6 cellular contexts compared by ENCODE assay signal in the genomic region with DNA sequence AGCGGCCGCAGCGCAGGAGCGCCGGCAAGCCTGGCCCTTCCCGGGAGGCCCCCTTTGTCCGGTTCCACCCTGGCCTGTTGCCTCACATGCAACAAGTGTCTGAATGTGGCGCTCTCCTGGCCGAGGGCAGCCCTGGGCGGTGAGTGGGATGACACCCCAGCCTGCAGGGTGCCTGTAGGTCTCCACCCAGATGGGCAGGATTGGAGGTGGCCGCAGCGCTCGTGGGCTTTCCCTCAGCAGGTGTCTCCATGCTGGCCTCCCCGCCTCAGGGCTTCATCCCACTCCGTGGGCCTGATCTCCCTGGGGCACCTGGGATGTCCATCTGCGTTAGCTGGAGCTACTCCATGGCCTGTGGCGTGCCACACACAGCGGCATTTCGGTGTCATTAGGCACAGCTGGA. TPM values are rescaled to one million over a fixed set of nuclear protein-coding genes. Genes with fewer than 3 reads are reported as not detected.
DNase-seq lines count a peak whose midpoint lies in the region; ATAC-seq, FAIRE-seq and TF ChIP-seq lines count a peak whose summit lies in the region.

No MANE protein-coding gene starts in this region.

- CTCF ChIA-PET in HCT116 (lab: Charles Lee) = no interaction called here

- peak overlapping the region; percentile 48 for H2BK5ac ChIP-seq in neuronal stem cell (ENCODE audit: low read length)

- H3K27ac ChIP-seq in HCT116 (ENCODE audit: low read depth, low read length) = peak overlapping the region; percentile 100
- H3K27ac ChIP-seq in neuronal stem cell (replicated peaks; ENCODE audit: low read length) = no peak overlapping the region

- H2BK15ac ChIP-seq in neuronal stem cell (ENCODE audit: low read length) = no peak overlapping the region

- H4K91ac ChIP-seq in neuronal stem cell (ENCODE audit: low read depth, low read length, poor library complexity) = no peak overlapping the region

- H2AK5ac ChIP-seq in neuronal stem cell (ENCODE audit: low read depth, low read length) = peak overlapping the region; percentile 46

- no peak for TF ChIP-seq POLR2A in HCT116 (IDR thresholded peaks at IDR 0.05; ENCODE audit: borderline replicate concordance, extremely low read depth, insufficient read depth, insufficient read length)

- intact Hi-C loops in HCT116 (cut with micrococcal nuclease) = loop anchor here (10.0 kb wide), 1 partner anchor 272 kb away; a partner anchor contains a TSS

- H3K9me3 ChIP-seq in HCT116 (ENCODE audit: control insufficient read depth in 1 of 2, insufficient read depth in 1 of 2, low read depth in 1 of 2, low read length in 2 of 2) (no peaks in the 10 kb centered on the region), neuronal stem cell (replicated peaks in 1 of 2; ENCODE audit: control insufficient read depth in 2 of 2, insufficient read depth in 1 of 2, low read depth in 1 of 2, low read length in 2 of 2) (no peaks in the 10 kb centered on the region)

- H3K36me3 ChIP-seq in HCT116 (ENCODE audit: control insufficient read depth in 1 of 2, insufficient read depth in 2 of 2, low read length in 2 of 2) (peaks cover 0 to 3% of the 10 kb centered on the region in 2 experiments; a peak in 1 of 4 replicates), bronchial epithelial cell (ENCODE audit: control insufficient read depth, insufficient read depth, low read length) (peaks cover 3% of the 10 kb centered on the region), neuronal stem cell (replicated peaks in 1 of 2; ENCODE audit: control insufficient read depth in 2 of 2, insufficient read depth in 2 of 2, low read length in 2 of 2) (peaks cover 12 to 24% of the 10 kb centered on the region in 2 donors)

- 0 out of 2 replicates have a peak, but pooled peaks cover 3% of the 10 kb centered on the region for H4K20me1 ChIP-seq in HCT116 (ENCODE audit: insufficient read depth)

- H2AFZ ChIP-seq in HCT116 (ENCODE audit: low read depth, low read length, poor library complexity, severe bottlenecking) = no peak overlapping the region
- H2AFZ ChIP-seq in neuronal stem cell (ENCODE audit: low read length) = no peak overlapping the region

- peaks cover 11 to 29% of the 10 kb centered on the region in 2 experiments; a peak in 3 of 4 replicates for H3K4me1 ChIP-seq in HCT116 (ENCODE audit: control insufficient read depth in 1 of 2, insufficient read depth in 2 of 2, low read length in 2 of 2)
- H3K4me1 ChIP-seq in neuronal stem cell (ENCODE audit: control insufficient read depth in 2 of 2, insufficient read depth in 1 of 2, low read depth in 1 of 2, low read length in 2 of 2) = peaks cover 11 to 21% of the 10 kb centered on the region in 2 donors

- H2BK120ac ChIP-seq in neuronal stem cell (ENCODE audit: low read depth, low read length) = peak overlapping the region; percentile 47

- H3K4ac ChIP-seq in neuronal stem cell (ENCODE audit: low read length) = no peak overlapping the region

- H3K4me2 ChIP-seq in HCT116 (ENCODE audit: low read length) = peak overlapping the region; percentile 97
- H3K4me2 ChIP-seq in neuronal stem cell (ENCODE audit: insufficient read depth, low read length, poor library complexity, severe bottlenecking) = peak overlapping the region; percentile 96

- H3K9ac ChIP-seq in HCT116 (ENCODE audit: low read length) = peak overlapping the region; percentile 90
- H3K9ac ChIP-seq in neuronal stem cell (ENCODE audit: low read depth, low read length, poor library complexity) = peak overlapping the region; percentile 92

- POLR2A ChIA-PET in HCT116 (lab: Charles Lee) = interaction anchor here (2.2 to 3.3 kb wide), 2 partner anchors 12 kb away, joined by 6 to 15 read pairs; no protein-coding TSS in a partner anchor

- peaks cover 21% of the 10 kb centered on the region for H3K79me1 ChIP-seq in neuronal stem cell (ENCODE audit: low read depth, low read length)

- no peak overlapping the region for H2BK12ac ChIP-seq in neuronal stem cell (ENCODE audit: low read length)

- H4K8ac ChIP-seq in neuronal stem cell (ENCODE audit: low read depth, low read length) = no peak overlapping the region

- peaks cover 9% of the 10 kb centered on the region; the same call in 1 of the 2 replicates for H3K79me2 ChIP-seq in HCT116 (ENCODE audit: insufficient read depth, low read length)

- no peak for FAIRE-seq in bronchial epithelial cell (lab: Jason Lieb, UNC)

- DNase-seq in HCT116 (ENCODE audit: low read depth, low spot score) (no peak), bronchial epithelial cell (ENCODE audit: low read depth) (no peak), neuronal stem cell (ENCODE audit: low spot score) (no peak), epidermal melanocyte (ENCODE audit: insufficient read length, low spot score) (no peak)

- H3K9me2 ChIP-seq in HCT116 (ENCODE audit: insufficient read depth) = no peaks in the 10 kb centered on the region

- H3K14ac ChIP-seq in neuronal stem cell (ENCODE audit: low read length) = peak overlapping the region; percentile 71

- WGBS in neuronal stem cell (ENCODE audit: extremely low coverage in 2 of 2, insufficient read length in 2 of 2, insufficient replicate concordance in 1 of 2), 2 donors = no CpG with 5 or more reads among the region's 19 CpGs

- BruUV-seq in HCT116 (replicated peaks; lab: Mats Ljungman, UMichigan) = no TSS peak

- H3K4me3 ChIP-seq in HCT116 (replicated peaks in 1 of 2; ENCODE audit: low read depth in 1 of 2, low read length in 2 of 2) (peak overlapping the region; percentile 85 to 86), bronchial epithelial cell (ENCODE audit: low read depth, low read length) (peak overlapping the region; percentile 99), neuronal stem cell (ENCODE audit: low read length in 2 of 2) (peak overlapping the region; percentile 95 to 100)

- TF ChIP-seq CTCF in HCT116 (IDR thresholded peaks at IDR 0.05 in 2 of 3, conservative IDR thresholded peaks at IDR 0.05 in 1 of 3; ENCODE audit: borderline replicate concordance in 1 of 3, insufficient read depth in 1 of 3, low read depth in 2 of 3, low read length in 2 of 3) = no peak
- TF ChIP-seq CTCF in bronchial epithelial cell (IDR thresholded peaks at IDR 0.05; ENCODE audit: insufficient read depth, low read length, severe bottlenecking) = no peak

- H3K18ac ChIP-seq in neuronal stem cell (ENCODE audit: low read length) = no peak overlapping the region

- H3K27me3 ChIP-seq in HCT116 (ENCODE audit: insufficient read depth, low read length) = no peaks in the 10 kb centered on the region
- H3K27me3 ChIP-seq in bronchial epithelial cell (ENCODE audit: control insufficient read depth, insufficient read depth, low read length) = no peaks in the 10 kb centered on the region
- no peaks in the 10 kb centered on the region for H3K27me3 ChIP-seq in neuronal stem cell (ENCODE audit: control insufficient read depth in 3 of 3, insufficient read depth in 3 of 3, low read depth in 1 of 3, low read length in 3 of 3)

- TF ChIP-seq RAD21 in HCT116 (IDR thresholded peaks at IDR 0.05; ENCODE audit: low read depth) = no peak

- RAD21 ChIA-PET in HCT116 (lab: Charles Lee; ENCODE audit: low non-redundant PET in 1 of 2, low total read pairs in 2 of 2, uncharacterized antibody in 2 of 2, unreplicated experiment in 2 of 2) = no interaction called here

- peak overlapping the region; percentile 85 for H3K23ac ChIP-seq in neuronal stem cell (ENCODE audit: low read depth, low read length, poor library complexity)

- ATAC-seq in HCT116 (no peak), HG03097 (IDR thresholded peaks at IDR 0.05; ENCODE audit: low FRiP score, unreplicated experiment) (no peak), HG02571 (IDR thresholded peaks at IDR 0.05; ENCODE audit: unreplicated experiment) (no peak)

TF ChIP-seq in HCT116, 20 proteins besides CTCF, POLR2A, EP300 and RAD21 (continues in another document):
- TF ChIP-seq EGR1 (IDR thresholded peaks at IDR 0.05; ENCODE audit: low read depth) (no peak), CEBPB (IDR thresholded peaks at IDR 0.05; ENCODE audit: low read depth) (no peak), EZH2phosphoT487 (IDR thresholded peaks at IDR 0.05; ENCODE audit: borderline replicate concordance) (no peak), JUND (IDR thresholded peaks at IDR 0.05) (no peak), TCF7L2 (IDR thresholded peaks at IDR 0.05; ENCODE audit: borderline replicate concordance, extremely low read depth, insufficient read depth, insufficient read length) (no peak), POLR2AphosphoS5 (IDR thresholded peaks at IDR 0.05; ENCODE audit: low read depth, low read length) (no peak), SIN3A (IDR thresholded peaks at IDR 0.05; ENCODE audit: low read depth) (no peak), ZNF274 (IDR thresholded peaks at IDR 0.05; ENCODE audit: low read depth, low read length) (no peak), SRF (IDR thresholded peaks at IDR 0.05; ENCODE audit: low read depth) (no peak)
- TF ChIP-seq, protein P1, sequence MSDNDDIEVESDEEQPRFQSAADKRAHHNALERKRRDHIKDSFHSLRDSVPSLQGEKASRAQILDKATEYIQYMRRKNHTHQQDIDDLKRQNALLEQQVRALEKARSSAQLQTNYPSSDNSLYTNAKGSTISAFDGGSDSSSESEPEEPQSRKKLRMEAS (IDR thresholded peaks at IDR 0.05) = no peak
- TF ChIP-seq, protein P2, sequence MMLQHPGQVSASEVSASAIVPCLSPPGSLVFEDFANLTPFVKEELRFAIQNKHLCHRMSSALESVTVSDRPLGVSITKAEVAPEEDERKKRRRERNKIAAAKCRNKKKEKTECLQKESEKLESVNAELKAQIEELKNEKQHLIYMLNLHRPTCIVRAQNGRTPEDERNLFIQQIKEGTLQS (IDR thresholded peaks at IDR 0.05) = no peak

RNA-seq across cellular contexts. Expression of a gene that starts 1.5 kb away (rescaled TPM):
- total RNA-seq in HCT116 (2021; ENCODE audit: unreplicated experiment) = 194 TPM
- 136 and 167 TPM in 2 replicates for polyA plus RNA-seq in HCT116 (2012)
- 78.2 and 82.2 TPM in 2 replicates for total RNA-seq in bronchial epithelial cell
- polyA plus RNA-seq in neuronal stem cell (2013, experiment 1 of 2) = 60.6 TPM
- 58.5 TPM for polyA plus RNA-seq in neuronal stem cell (2013, experiment 2 of 2)

RNA-seq across cellular contexts. Expression of a gene that starts 15.1 kb away (rescaled TPM):
- total RNA-seq in HCT116 (2021; ENCODE audit: unreplicated experiment) (8.7 TPM), bronchial epithelial cell (0.26 and 0.38 TPM in 2 replicates)
- 0.87 and 1.5 TPM in 2 replicates for polyA plus RNA-seq in HCT116 (2012)
- 11.0 TPM for polyA plus RNA-seq in neuronal stem cell (2013, experiment 1 of 2)
- polyA plus RNA-seq in neuronal stem cell (2013, experiment 2 of 2) = 10.6 TPM

RNA-seq across cellular contexts. Expression of a gene that starts 16.9 kb away (rescaled TPM):
- total RNA-seq in HCT116 (2021; ENCODE audit: unreplicated experiment) = 8.4 TPM
- polyA plus RNA-seq in HCT116 (2012) = 4.1 and 6.1 TPM in 2 replicates
- total RNA-seq in bronchial epithelial cell = 0.26 TPM in 2 replicates
- polyA plus RNA-seq in neuronal stem cell (2013, experiment 1 of 2) = 12.4 TPM
- 11.8 TPM for polyA plus RNA-seq in neuronal stem cell (2013, experiment 2 of 2)

RNA-seq across cellular contexts. Expression of a gene that starts 42.0 kb away (rescaled TPM):
- total RNA-seq in HCT116 (2021; ENCODE audit: unreplicated experiment) = 31.5 TPM
- 30.9 and 32.5 TPM in 2 replicates for polyA plus RNA-seq in HCT116 (2012)
- total RNA-seq in bronchial epithelial cell = 5.0 and 7.6 TPM in 2 replicates
- polyA plus RNA-seq in neuronal stem cell (2013, experiment 1 of 2) = 40.1 TPM
- polyA plus RNA-seq in neuronal stem cell (2013, experiment 2 of 2) = 41.3 TPM

RNA-seq across cellular contexts. Expression of a gene that starts 42.2 kb away (rescaled TPM):
- total RNA-seq in HCT116 (2021; ENCODE audit: unreplicated experiment) (134 TPM), bronchial epithelial cell (54.0 and 56.1 TPM in 2 replicates)
- 76.4 and 94.8 TPM in 2 replicates for polyA plus RNA-seq in HCT116 (2012)
- 147 TPM for polyA plus RNA-seq in neuronal stem cell (2013, experiment 1 of 2)
- 144 TPM for polyA plus RNA-seq in neuronal stem cell (2013, experiment 2 of 2)
